ENCODE assay signal across 11 cellular contexts in genomic region chrX:24145340-24146186, GRCh38. TPM values are rescaled to one million over a fixed set of nuclear protein-coding genes. Genes with fewer than 3 reads are reported as not detected.
A peak's percentile ranks its signal among the peaks of the same experiment; 100 is the strongest.
DNase-seq lines count a peak whose midpoint lies in the region; ATAC-seq and TF ChIP-seq lines count a peak whose summit lies in the region.
"Had no signal": no experiment of that assay in that cellular context is flagged by ENCODE, and none has a peak within 500 bp of the region (broad histone marks: within the 10 kb centered on the region; RNA-seq: fewer than 3 reads in every experiment).

No MANE protein-coding gene starts in this region.

- no peak overlapping the region for H2BK20ac ChIP-seq in H9 (ENCODE audit: low read depth, low read length, poor library complexity, severe bottlenecking)

- H2BK15ac ChIP-seq in H9 (ENCODE audit: low read depth, low read length): no peak overlapping the region

- no peak overlapping the region for H3T11ph ChIP-seq in H9 (ENCODE audit: low read length)

- H3K23ac ChIP-seq in H9 (ENCODE audit: insufficient read length, low read depth, low read length): no peak overlapping the region

- no peaks in the 10 kb centered on the region for H4K20me1 ChIP-seq in H9 (ENCODE audit: control insufficient read depth, insufficient read depth, insufficient read length)

- ATAC-seq in T-cell (replicated peaks in 1 of 4): no peak
- ATAC-seq: activated naive CD8-positive, alpha-beta T cell treated with anti-CD3 and anti-CD28 coated beads, Interleukin-2, amount 50 U/mL, for 24 hours had no signal

- H3K27me3 ChIP-seq in A673 (replicated peaks; ENCODE audit: insufficient read depth, low read depth, low read length, poor library complexity) (no peaks in the 10 kb centered on the region), H9 (ENCODE audit: insufficient read depth, low read length) (no peaks in the 10 kb centered on the region), ascending aorta (no peaks in the 10 kb centered on the region)
- H3K27me3 ChIP-seq: ovary had no signal

- H3K14ac ChIP-seq in H9 (ENCODE audit: insufficient read depth, low read length): no peak overlapping the region

- H2BK12ac ChIP-seq in H9 (ENCODE audit: insufficient read length, low read depth, low read length): no peak overlapping the region

- no peak overlapping the region for H2AFZ ChIP-seq in H9 (ENCODE audit: low read length)

- intact Hi-C loops in A673 (cut with micrococcal nuclease; ENCODE audit: unreplicated experiment) (loop anchor here (2.0 to 5.0 kb wide), 2 partner anchors 91 to 97 kb away; partner anchors contain the start of gene EIF2S3), ascending aorta (cut with DNase I) (no loop called here)

- peak overlapping the region in 1 of 3 experiments; percentile 5; a peak in 1 of 7 replicates for H3K27ac Mint-ChIP-seq in H9
- peak overlapping the region in 1 of 2 donors; percentile 61 for H3K27ac Mint-ChIP-seq in T-cell
- H3K27ac Mint-ChIP-seq: activated naive CD8-positive, alpha-beta T cell treated with anti-CD3 and anti-CD28 coated beads, Interleukin-2, amount 50 U/mL, for 24 hours had no signal

- no peak overlapping the region for H2BK120ac ChIP-seq in H9 (ENCODE audit: low read depth, low read length, poor library complexity, severe bottlenecking)

- H3K4me3 ChIP-seq in A673 (ENCODE audit: low read depth, low read length, poor library complexity, severe bottlenecking) (no peak overlapping the region), ascending aorta (peak overlapping the region in 1 of 2 donors; percentile 33)

- no peak overlapping the region for H4K8ac ChIP-seq in H9 (replicated peaks; ENCODE audit: insufficient read length, low read depth, low read length)

- H3K4me1 Mint-ChIP-seq in H9 (peaks cover 38 to 39% of the 10 kb centered on the region in 2 experiments), T-cell (peaks cover 37 to 42% (median 39%) of the 10 kb centered on the region in 3 donors)

- POLR2A ChIA-PET in A673 (lab: Charles Lee; ENCODE audit: low non-redundant PET): no interaction called here
- POLR2A ChIA-PET in T-cell (lab: Charles Lee): no interaction called here

- no peaks in the 10 kb centered on the region for H3K79me1 ChIP-seq in H9 (ENCODE audit: insufficient read depth, low read depth, low read length, poor library complexity, severe bottlenecking)

- H3K9ac ChIP-seq in H9 (ENCODE audit: extremely low read depth, insufficient read length, low read length): no peak overlapping the region

- H3K56ac ChIP-seq in H9 (ENCODE audit: insufficient read length, low read depth, low read length): no peak overlapping the region

- no peak overlapping the region for H2BK5ac ChIP-seq in H9 (ENCODE audit: insufficient read length, low read length)

- H3K27me3 Mint-ChIP-seq in H9 (ENCODE audit: low read depth) (no peaks in the 10 kb centered on the region), T-cell (no peaks in the 10 kb centered on the region)
- H3K27me3 Mint-ChIP-seq: activated naive CD8-positive, alpha-beta T cell treated with anti-CD3 and anti-CD28 coated beads, Interleukin-2, amount 50 U/mL, for 24 hours had no signal

- H3K36me3 Mint-ChIP-seq in H9 (ENCODE audit: insufficient read depth in 1 of 3, low read depth in 3 of 3) (no peaks in the 10 kb centered on the region), T-cell (no peaks in the 10 kb centered on the region)

- H4K91ac ChIP-seq in H9 (ENCODE audit: insufficient read length, low read depth, low read length): no peak overlapping the region

- no peaks in the 10 kb centered on the region for H3K79me2 ChIP-seq in H9 (ENCODE audit: insufficient read depth, low read length)

- H2AK5ac ChIP-seq in H9 (ENCODE audit: insufficient read length, low read length): no peak overlapping the region

- H3K9me3 ChIP-seq in A673 (ENCODE audit: low read depth, low read length, poor library complexity, severe bottlenecking): no peaks in the 10 kb centered on the region
- H3K9me3 ChIP-seq in H9 (ENCODE audit: control insufficient read depth, low read depth, low read length): no peaks in the 10 kb centered on the region
- no peaks in the 10 kb centered on the region for H3K9me3 ChIP-seq in ascending aorta
- H3K9me3 ChIP-seq: ovary had no signal

- H3K4me3 Mint-ChIP-seq in H9: no peak overlapping the region
- H3K4me3 Mint-ChIP-seq in T-cell: no peak overlapping the region

- no peaks in the 10 kb centered on the region for H3K36me3 ChIP-seq in A673 (ENCODE audit: insufficient read depth, low read length, poor library complexity, severe bottlenecking)
- H3K36me3 ChIP-seq in ascending aorta: no peaks in the 10 kb centered on the region
- H3K36me3 ChIP-seq: ovary had no signal

- peaks cover 35% of the 10 kb centered on the region for H3K4me1 ChIP-seq in A673 (ENCODE audit: insufficient read depth, low read length, poor library complexity, severe bottlenecking)
- H3K4me1 ChIP-seq in H9 (ENCODE audit: insufficient read depth, low read length): peaks cover 4% of the 10 kb centered on the region; the same call in 1 of the 2 replicates
- peaks cover 0 to 26% of the 10 kb centered on the region in 2 donors for H3K4me1 ChIP-seq in ascending aorta

- no peaks in the 10 kb centered on the region for H3K23me2 ChIP-seq in H9 (ENCODE audit: insufficient read length, low read depth, low read length, poor library complexity, severe bottlenecking)

- no peak overlapping the region for H3K4ac ChIP-seq in H9 (ENCODE audit: low read depth, low read length)

- CTCF ChIA-PET in A673 (lab: Charles Lee): no interaction called here
- CTCF ChIA-PET in T-cell (lab: Charles Lee): interaction anchor here (0.6 to 1.0 kb wide), 4 partner anchors 26 to 91 kb away, joined by 3 to 9 read pairs (median 4); partner anchors contain the start of gene EIF2S3 (in 1 of the 2)

- no CpG with 5 or more reads among the region's 4 CpGs for WGBS in H9 (ENCODE audit: extremely low coverage, insufficient read length, low lambda C conversion rate)

- H4K5ac ChIP-seq in H9 (ENCODE audit: insufficient read length, low read depth, low read length): no peak overlapping the region

- DNase-seq in A673 (ENCODE audit: low spot score) (peak; percentile 37), H9 (no peak), ascending aorta (ENCODE audit: low spot score in 2 of 2) (no peak), myocyte (ENCODE audit: low read depth) (peak; percentile 23), activated T-cell treated with anti-CD3 and anti-CD28 coated beads for 4 hours (no peak), T-cell (no peak), DMS153 treated with DMSO at 0.1 percent for 48 hours (lab: John Stamatoyannopoulos, UW; ENCODE audit: unreplicated experiment) (no peak)
- DNase-seq in activated CD4-positive, CD25-positive, alpha-beta regulatory T cell treated with anti-CD3 and anti-CD28 coated beads, Interleukin-2, amount 50 U/mL, for 72 hours: no peak
- DNase-seq: activated naive CD8-positive, alpha-beta T cell treated with anti-CD3 and anti-CD28 coated beads, Interleukin-2, amount 50 U/mL, for 24 hours; ovary; RPMI8226 had no signal

- no peaks in the 10 kb centered on the region for H3K9me3 Mint-ChIP-seq in H9
- H3K9me3 Mint-ChIP-seq in T-cell: no peaks in the 10 kb centered on the region
- H3K9me3 Mint-ChIP-seq: activated naive CD8-positive, alpha-beta T cell treated with anti-CD3 and anti-CD28 coated beads, Interleukin-2, amount 50 U/mL, for 24 hours had no signal

- no peak overlapping the region for H3K18ac ChIP-seq in H9 (ENCODE audit: insufficient read length, low read depth, low read length)

- TF ChIP-seq CTCF in A673 (conservative IDR thresholded peaks at IDR 0.05; ENCODE audit: low read depth, low read length) (no peak), H9 (conservative IDR thresholded peaks at IDR 0.05) (peak; percentile 32; the same call in 1 of the 3 replicates), ascending aorta (IDR thresholded peaks at IDR 0.05) (no peak)

- H3K27ac ChIP-seq in A673 (ENCODE audit: low read depth, low read length, poor library complexity, severe bottlenecking): no peak overlapping the region
- no peak overlapping the region for H3K27ac ChIP-seq in H9 (ENCODE audit: insufficient read length, low read depth, low read length)
- H3K27ac ChIP-seq in ascending aorta: peak overlapping the region; percentile 99 to 100

- H3K4me2 ChIP-seq in H9 (ENCODE audit: insufficient read depth, insufficient read length, low read length): no peak overlapping the region

- BruUV-seq in A673 (replicated peaks; lab: Mats Ljungman, UMichigan): no TSS peak

RNA-seq across cellular contexts. Expression of gene ZFX, which starts 4.0 kb away (rescaled TPM):
- total RNA-seq in A673 (2021): 63.9 and 64.6 TPM in 2 replicates
- total RNA-seq in H9 (2021): 66.8 and 70.8 TPM in 2 replicates
- total RNA-seq in ascending aorta: 23.4 TPM
- 33.4 and 52.4 TPM in 2 replicates for total RNA-seq in myocyte
- 10.0 TPM for polyA plus RNA-seq in myocyte (2012)
- 10 to 100 TPM; 52.5 to 95.3 (median 66.5) TPM for total RNA-seq in T-cell

Comparison
In these comparisons a context has a peak if more than half of its experiments do, and no peak if none do; other contexts are left out.
1. DNase-seq: peak in A673 (single experiment) and myocyte (single experiment); none in H9 (single experiment), ascending aorta (0 of 2), activated T-cell treated with anti-CD3 and anti-CD28 coated beads for 4 hours (single experiment), activated CD4-positive, CD25-positive, alpha-beta regulatory T cell treated with anti-CD3 and anti-CD28 coated beads, Interleukin-2, amount 50 U/mL, for 72 hours (single experiment), T-cell (0 of 34) and DMS153 treated with DMSO at 0.1 percent for 48 hours (single experiment).
2. H3K27ac ChIP-seq: peak in ascending aorta (2 of 2); none in A673 (single experiment) and H9 (single experiment).